In the genomic region with DNA sequence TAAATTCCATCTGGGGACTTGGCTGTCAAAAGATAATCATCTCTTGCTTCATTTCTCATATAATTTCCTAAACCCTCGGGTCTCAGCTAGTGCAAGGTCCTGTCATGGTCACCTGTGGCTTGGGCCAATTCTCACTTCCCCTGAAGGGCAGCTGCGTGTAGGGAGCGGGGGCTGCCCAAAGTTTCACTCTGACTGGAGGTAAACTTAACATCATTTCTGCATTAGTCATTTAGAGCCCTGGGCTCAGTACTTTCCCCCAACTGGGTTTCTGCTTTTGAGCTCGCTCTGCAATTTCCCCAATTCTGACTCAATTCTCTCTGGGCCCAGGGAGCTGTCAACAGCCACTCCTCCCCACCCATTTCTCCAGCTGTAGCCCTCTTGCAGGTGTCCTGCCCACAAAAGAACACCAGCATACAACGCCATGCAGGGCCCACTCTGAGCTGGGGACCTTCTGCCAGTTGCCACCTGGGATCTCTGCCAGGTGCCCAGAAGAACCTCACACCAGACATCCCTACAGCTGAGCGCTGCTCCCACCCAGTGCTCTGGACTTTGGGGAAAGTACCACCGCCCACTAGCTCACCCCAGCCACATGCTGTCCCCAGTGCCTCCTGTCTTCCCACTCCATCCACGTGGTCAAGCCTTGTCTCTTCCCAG, we compare ENCODE assay signal across 9 cellular contexts.
DNase-seq lines count a peak whose midpoint lies in the region; ATAC-seq and TF ChIP-seq lines count a peak whose summit lies in the region.
"Had no signal": no experiment of that assay in that cellular context is flagged by ENCODE, and none has a peak within 500 bp of the region (broad histone marks: within the 10 kb centered on the region; RNA-seq: fewer than 3 reads in every experiment).

No MANE protein-coding gene starts in this region.

- peak; percentile 63 for ATAC-seq in HG03045 (IDR thresholded peaks at IDR 0.05; ENCODE audit: unreplicated experiment)

- TF ChIP-seq CTCF in RWPE1 (conservative IDR thresholded peaks at IDR 0.05; ENCODE audit: low read depth): no peak

- POLR2A ChIA-PET in RWPE1 (lab: Yijun Ruan, JAX; ENCODE audit: low non-redundant PET): no interaction called here

- peak overlapping the region; percentile 65 for H3K27ac ChIP-seq in RWPE1
- H3K27ac ChIP-seq: 22Rv1 had no signal

- CTCF ChIA-PET in RWPE1 (lab: Yijun Ruan, JAX): interaction anchor here (0.6 to 1.4 kb wide), 3 partner anchors 11 to 209 kb away, joined by 3 to 5 read pairs (median 3); no protein-coding TSS in a partner anchor

- DNase-seq in DMS 273 (lab: John Stamatoyannopoulos, UW; ENCODE audit: unreplicated experiment): peak; percentile 36
- DNase-seq in DMS 273 treated with DMSO at 0.1 percent for 48 hours (lab: John Stamatoyannopoulos, UW): no peak
- peak; percentile 70 for DNase-seq in RWPE1 (ENCODE audit: low spot score)
- DNase-seq in activated gamma-delta T cell treated with anti-CD3 and anti-CD28 coated beads, Interleukin-2, amount 50 U/mL, for 16 hours (ENCODE audit: low read depth): peak; percentile 59
- peak; percentile 77 for DNase-seq in islet precursor cell
- DNase-seq in stimulated activated CD8-positive, alpha-beta memory T cell treated with anti-CD3 and anti-CD28 coated beads, Interleukin-15, amount 100 ng/mL, for 4 hours (ENCODE audit: low read depth in 2 of 2): peak; percentile 32 to 34
- no peak for DNase-seq in COLO829 (ENCODE audit: low spot score)

Comparison
In these comparisons a context has a peak if more than half of its experiments do, and no peak if none do; other contexts are left out.
1. DNase-seq: peak in DMS 273 (single experiment), RWPE1 (single experiment), activated gamma-delta T cell treated with anti-CD3 and anti-CD28 coated beads, Interleukin-2, amount 50 U/mL, for 16 hours (single experiment), islet precursor cell (single experiment) and stimulated activated CD8-positive, alpha-beta memory T cell treated with anti-CD3 and anti-CD28 coated beads, Interleukin-15, amount 100 ng/mL, for 4 hours (2 of 2); none in DMS 273 treated with DMSO at 0.1 percent for 48 hours (single experiment) and COLO829 (single experiment).